Comparison of ENCODE assay signal across 8 cellular contexts in the genomic region with DNA sequence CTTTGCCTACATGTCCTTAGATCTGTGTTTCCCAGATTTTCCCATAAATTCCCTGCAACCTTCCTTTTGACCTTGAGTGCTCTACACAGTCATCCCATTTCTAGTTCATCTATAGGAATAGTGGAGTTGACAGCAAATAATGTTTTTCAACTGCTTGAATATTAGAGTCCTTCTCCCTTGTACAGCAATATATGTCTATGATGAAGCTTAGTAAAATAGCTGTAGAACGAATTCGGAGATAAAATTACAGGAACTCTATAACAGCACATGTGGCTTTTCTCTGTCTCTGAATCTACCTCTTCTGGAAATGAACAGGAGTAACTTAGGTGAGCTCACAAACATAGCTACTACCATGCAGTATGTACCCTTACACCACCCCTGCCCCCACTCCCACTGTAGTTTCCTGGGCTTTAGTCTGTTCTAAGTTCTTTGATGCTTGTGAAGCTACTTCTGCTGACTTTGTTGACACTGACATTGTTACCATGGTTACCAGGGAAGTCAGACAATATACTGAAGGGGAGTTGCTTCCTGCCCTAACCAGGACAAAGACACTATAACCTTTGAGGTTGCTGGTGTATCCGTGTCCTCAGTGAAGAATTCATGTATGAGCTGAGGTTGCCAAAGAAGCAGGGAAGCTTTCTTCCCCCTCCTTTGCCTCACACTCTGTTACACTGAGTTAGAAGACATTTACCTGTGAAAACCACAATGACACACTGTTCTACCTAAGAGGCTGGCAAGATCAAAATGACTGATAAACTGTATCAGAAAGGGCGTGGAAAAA. TPM values are rescaled to one million over a fixed set of nuclear protein-coding genes. Genes with fewer than 3 reads are reported as not detected.
DNase-seq lines count a peak whose midpoint lies in the region; ATAC-seq and TF ChIP-seq lines count a peak whose summit lies in the region.

No MANE protein-coding gene starts in this region.

- no peaks in the 10 kb centered on the region for H3K9me3 ChIP-seq in WERI-Rb-1 (ENCODE audit: severe bottlenecking)

- peaks cover 3% of the 10 kb centered on the region for H3K36me3 Mint-ChIP-seq in activated CD4-positive, alpha-beta T cell treated with anti-CD3 and anti-CD28 coated beads for 36 hours (ENCODE audit: low read depth)
- H3K36me3 Mint-ChIP-seq in endothelial cell (ENCODE audit: low read depth, unreplicated experiment), result no peaks in the 10 kb centered on the region

- H3K27ac ChIP-seq in WERI-Rb-1, result no peak overlapping the region

- POLR2A ChIA-PET in activated CD4-positive, alpha-beta T cell treated with anti-CD3 and anti-CD28 coated beads for 36 hours (lab: Charles Lee), result interaction anchor here (0.8 to 1.4 kb wide), 4 partner anchors 36 to 129 kb away, joined by 3 to 10 read pairs (median 6); a partner anchor contains a TSS

- no peaks in the 10 kb centered on the region for H3K27me3 ChIP-seq in WERI-Rb-1 (ENCODE audit: insufficient read depth, low read depth, severe bottlenecking)

- peak; percentile 93 for ATAC-seq in activated CD4-positive, alpha-beta T cell treated with anti-CD3 and anti-CD28 coated beads for 36 hours
- ATAC-seq in HG03432 (IDR thresholded peaks at IDR 0.05; ENCODE audit: unreplicated experiment) (no peak), GM18517 (IDR thresholded peaks at IDR 0.05; ENCODE audit: unreplicated experiment) (no peak)

- H3K4me1 Mint-ChIP-seq in activated CD4-positive, alpha-beta T cell treated with anti-CD3 and anti-CD28 coated beads for 36 hours, result peaks cover 34% of the 10 kb centered on the region
- peaks cover 24% of the 10 kb centered on the region for H3K4me1 Mint-ChIP-seq in endothelial cell (ENCODE audit: unreplicated experiment)

- no peak overlapping the region for H3K4me3 ChIP-seq in WERI-Rb-1 (ENCODE audit: low read depth, low read length)

- peak overlapping the region; percentile 82 for H3K27ac Mint-ChIP-seq in activated CD4-positive, alpha-beta T cell treated with anti-CD3 and anti-CD28 coated beads for 36 hours
- H3K27ac Mint-ChIP-seq in endothelial cell (ENCODE audit: unreplicated experiment), result peak overlapping the region; percentile 98

- H3K9me3 Mint-ChIP-seq in activated CD4-positive, alpha-beta T cell treated with anti-CD3 and anti-CD28 coated beads for 36 hours (ENCODE audit: low read depth), result peaks cover 2% of the 10 kb centered on the region
- H3K9me3 Mint-ChIP-seq in endothelial cell (ENCODE audit: unreplicated experiment), result no peaks in the 10 kb centered on the region

- TF ChIP-seq CTCF in endothelial cell (IDR thresholded peaks at IDR 0.05; ENCODE audit: unreplicated experiment) (no peak), WERI-Rb-1 (IDR thresholded peaks at IDR 0.05; ENCODE audit: low read depth, low read length) (no peak)

- intact Hi-C loops in activated CD4-positive, alpha-beta T cell treated with anti-CD3 and anti-CD28 coated beads for 36 hours (cut with DNase I, micrococcal nuclease), result loop anchor here (1.0 to 5.0 kb wide), 5 partner anchors 36 to 60 kb away; a partner anchor contains a TSS

- CTCF ChIA-PET in activated CD4-positive, alpha-beta T cell treated with anti-CD3 and anti-CD28 coated beads for 36 hours (lab: Charles Lee), result interaction anchor here (0.5 to 1.8 kb wide), 8 partner anchors 57 to 270 kb away, joined by 3 to 7 read pairs (median 4); no protein-coding TSS in a partner anchor

- DNase-seq in KG1 (lab: John Stamatoyannopoulos, UW), result peak; percentile 19
- peak; percentile 69 for DNase-seq in activated CD4-positive, alpha-beta T cell treated with anti-CD3 and anti-CD28 coated beads for 36 hours
- DNase-seq in endothelial cell (ENCODE audit: low spot score), result peak; percentile 53
- DNase-seq in stimulated activated CD4-positive, alpha-beta T cell treated with anti-CD3 and anti-CD28 coated beads, Interleukin-1b, Interleukin-23, amount 100 ng/mL, for 1 hour (ENCODE audit: low read depth in 2 of 2), result peak; percentile 10 to 57
- no peak for DNase-seq in NCI-H345 (lab: John Stamatoyannopoulos, UW)
- DNase-seq in WERI-Rb-1, result no peak

- no peaks in the 10 kb centered on the region for H3K27me3 Mint-ChIP-seq in activated CD4-positive, alpha-beta T cell treated with anti-CD3 and anti-CD28 coated beads for 36 hours
- H3K27me3 Mint-ChIP-seq in endothelial cell (ENCODE audit: unreplicated experiment), result peaks cover 7% of the 10 kb centered on the region

- no peaks in the 10 kb centered on the region for H3K36me3 ChIP-seq in WERI-Rb-1

- H3K4me3 Mint-ChIP-seq in activated CD4-positive, alpha-beta T cell treated with anti-CD3 and anti-CD28 coated beads for 36 hours, result no peak overlapping the region
- peak overlapping the region; percentile 57 for H3K4me3 Mint-ChIP-seq in endothelial cell (ENCODE audit: unreplicated experiment)

RNA-seq across cellular contexts. Expression of a gene that starts 35.8 kb away (rescaled TPM):
- 10 to 100 TPM; 10.4 to 10.5 TPM for total RNA-seq in activated CD4-positive, alpha-beta T cell treated with anti-CD3 and anti-CD28 coated beads for 36 hours
- total RNA-seq in endothelial cell (ENCODE audit: unreplicated experiment), result 7.1 TPM

Comparison
In these comparisons a context has a peak if more than half of its experiments do, and no peak if none do; other contexts are left out.
1. DNase-seq: peak in KG1 (single experiment), activated CD4-positive, alpha-beta T cell treated with anti-CD3 and anti-CD28 coated beads for 36 hours (single experiment), endothelial cell (single experiment) and stimulated activated CD4-positive, alpha-beta T cell treated with anti-CD3 and anti-CD28 coated beads, Interleukin-1b, Interleukin-23, amount 100 ng/mL, for 1 hour (2 of 2); none in NCI-H345 (single experiment) and WERI-Rb-1 (single experiment).